In the genomic region with DNA sequence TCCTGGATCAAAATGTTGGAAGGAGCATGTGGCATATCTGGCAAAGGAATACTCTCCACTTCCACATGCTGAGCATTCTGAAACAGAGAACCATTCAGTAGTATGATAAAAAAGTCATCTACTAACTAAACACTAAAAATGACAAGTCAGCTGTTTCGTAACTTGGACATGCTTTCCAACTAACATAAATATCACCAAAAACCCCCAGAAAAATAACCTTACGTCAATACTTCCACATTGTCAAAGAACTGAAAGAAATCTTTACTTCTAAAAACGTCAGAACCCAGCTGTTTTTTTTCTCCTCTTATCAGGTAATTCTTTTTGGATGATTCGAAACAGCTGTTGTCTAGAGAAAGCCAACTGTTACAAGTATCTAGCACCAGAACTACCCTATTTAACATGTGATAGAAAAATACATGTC, we compare ENCODE assay signal across 28 cellular contexts. TPM values are rescaled to one million over a fixed set of nuclear protein-coding genes. Genes with fewer than 3 reads are reported as not detected.
DNase-seq lines count a peak whose midpoint lies in the region; ATAC-seq and TF ChIP-seq lines count a peak whose summit lies in the region.
"Had no signal": no experiment of that assay in that cellular context is flagged by ENCODE, and none has a peak within 500 bp of the region (broad histone marks: within the 10 kb centered on the region; RNA-seq: fewer than 3 reads in every experiment).

No MANE protein-coding gene starts in this region.

- peaks cover 15% of the 10 kb centered on the region for H3K36me3 Mint-ChIP-seq in activated naive CD8-positive, alpha-beta T cell
- peaks cover 39% of the 10 kb centered on the region for H3K36me3 Mint-ChIP-seq in activated naive CD8-positive, alpha-beta T cell treated with anti-CD3 and anti-CD28 coated beads for 36 hours
- H3K36me3 Mint-ChIP-seq in stimulated activated memory B cell treated with anti-CD40 and anti-IgM and Interleukin-4, amounts not matched to agents 10 μg/mL and 1 μg/mL and 100 μg/mL, for 72 hours, result peaks cover 67% of the 10 kb centered on the region

- no peaks in the 10 kb centered on the region for H3K27me3 Mint-ChIP-seq in activated naive CD8-positive, alpha-beta T cell
- no peaks in the 10 kb centered on the region for H3K27me3 Mint-ChIP-seq in activated naive CD8-positive, alpha-beta T cell treated with anti-CD3 and anti-CD28 coated beads for 36 hours
- no peaks in the 10 kb centered on the region for H3K27me3 Mint-ChIP-seq in stimulated activated memory B cell treated with anti-CD40 and anti-IgM and Interleukin-4, amounts not matched to agents 10 μg/mL and 1 μg/mL and 100 μg/mL, for 72 hours
- H3K27me3 Mint-ChIP-seq: naive thymus-derived CD8-positive, alpha-beta T cell had no signal

- TF ChIP-seq CTCF in fibroblast of pulmonary artery (IDR thresholded peaks at IDR 0.05; ENCODE audit: low read length, missing control alignments), result no peak
- no peak for TF ChIP-seq CTCF in BE2C (IDR thresholded peaks at IDR 0.05; ENCODE audit: low read depth, low read length)

- DNase-seq in activated naive CD8-positive, alpha-beta T cell treated with anti-CD3 and anti-CD28 coated beads for 36 hours, result no peak
- DNase-seq in SJCRH30, result peak in 1 of 2 experiments; percentile 8
- peak; percentile 93 for DNase-seq in fibroblast of pulmonary artery (ENCODE audit: low read depth)
- DNase-seq in NCI-H774 (lab: John Stamatoyannopoulos, UW), result no peak
- no peak for DNase-seq in BE2C
- no peak for DNase-seq in NCI-H2171 (lab: John Stamatoyannopoulos, UW)
- DNase-seq: activated CD8-positive, alpha-beta memory T cell treated with anti-CD3 and anti-CD28 coated beads for 24 hours; amygdala; caudate nucleus; DMS153; dorsolateral prefrontal cortex; GOT3; kidney; mesendoderm; naive thymus-derived CD8-positive, alpha-beta T cell; NCI-H1105 treated with DMSO at 0.1 percent for 48 hours; NCI-H2081; NCI-H510A; testis had no signal

- H3K4me1 Mint-ChIP-seq in activated naive CD8-positive, alpha-beta T cell (ENCODE audit: low read depth), result peaks cover 5% of the 10 kb centered on the region
- peaks cover 8% of the 10 kb centered on the region for H3K4me1 Mint-ChIP-seq in activated naive CD8-positive, alpha-beta T cell treated with anti-CD3 and anti-CD28 coated beads for 36 hours
- H3K4me1 Mint-ChIP-seq in stimulated activated memory B cell treated with anti-CD40 and anti-IgM and Interleukin-4, amounts not matched to agents 10 μg/mL and 1 μg/mL and 100 μg/mL, for 72 hours, result peaks cover 15% of the 10 kb centered on the region

- peak; percentile 51 for ATAC-seq in stimulated activated memory B cell treated with anti-CD40 and anti-IgM and Interleukin-4, amounts not matched to agents 10 μg/mL and 1 μg/mL and 100 μg/mL, for 72 hours
- ATAC-seq: gastroesophageal sphincter; naive thymus-derived CD8-positive, alpha-beta T cell; sciatic nerve had no signal

- H3K27ac Mint-ChIP-seq in activated naive CD8-positive, alpha-beta T cell, result peak overlapping the region; percentile 76
- no peak overlapping the region for H3K27ac Mint-ChIP-seq in activated naive CD8-positive, alpha-beta T cell treated with anti-CD3 and anti-CD28 coated beads for 36 hours
- peak overlapping the region; percentile 77 for H3K27ac Mint-ChIP-seq in stimulated activated memory B cell treated with anti-CD40 and anti-IgM and Interleukin-4, amounts not matched to agents 10 μg/mL and 1 μg/mL and 100 μg/mL, for 72 hours

- H3K4me1 ChIP-seq in SJCRH30 (no peaks in the 10 kb centered on the region), BE2C (no peaks in the 10 kb centered on the region)
- H3K4me1 ChIP-seq: testis, vagina had no signal

- H3K4me3 ChIP-seq in SJCRH30 (no peak overlapping the region), fibroblast of pulmonary artery (replicated peaks; ENCODE audit: low read depth, low read length) (no peak overlapping the region), BE2C (ENCODE audit: low read depth, low read length) (no peak overlapping the region)
- H3K4me3 ChIP-seq: dorsolateral prefrontal cortex, gastroesophageal sphincter, testis, vagina had no signal

- no peaks in the 10 kb centered on the region for H3K27me3 ChIP-seq in SJCRH30
- H3K27me3 ChIP-seq in BE2C, result no peaks in the 10 kb centered on the region
- H3K27me3 ChIP-seq: dorsolateral prefrontal cortex, gastroesophageal sphincter, testis, vagina had no signal

- peak overlapping the region; percentile 30 for H3K27ac ChIP-seq in SJCRH30
- H3K27ac ChIP-seq: dorsolateral prefrontal cortex, gastroesophageal sphincter, testis, vagina had no signal

- H3K36me3 ChIP-seq in SJCRH30, result peaks cover 88% of the 10 kb centered on the region
- H3K36me3 ChIP-seq in BE2C, result peaks cover 96% of the 10 kb centered on the region

- H3K9me3 ChIP-seq in SJCRH30 (replicated peaks) (no peaks in the 10 kb centered on the region), BE2C (no peaks in the 10 kb centered on the region)
- H3K9me3 ChIP-seq: gastroesophageal sphincter, testis, vagina had no signal

- no peak overlapping the region for H3K4me3 Mint-ChIP-seq in activated naive CD8-positive, alpha-beta T cell
- no peak overlapping the region for H3K4me3 Mint-ChIP-seq in activated naive CD8-positive, alpha-beta T cell treated with anti-CD3 and anti-CD28 coated beads for 36 hours
- H3K4me3 Mint-ChIP-seq in stimulated activated memory B cell treated with anti-CD40 and anti-IgM and Interleukin-4, amounts not matched to agents 10 μg/mL and 1 μg/mL and 100 μg/mL, for 72 hours, result no peak overlapping the region
- H3K4me3 Mint-ChIP-seq: naive thymus-derived CD8-positive, alpha-beta T cell had no signal

- no peaks in the 10 kb centered on the region for H3K9me3 Mint-ChIP-seq in activated naive CD8-positive, alpha-beta T cell (ENCODE audit: low read depth)
- no peaks in the 10 kb centered on the region for H3K9me3 Mint-ChIP-seq in activated naive CD8-positive, alpha-beta T cell treated with anti-CD3 and anti-CD28 coated beads for 36 hours
- no peaks in the 10 kb centered on the region for H3K9me3 Mint-ChIP-seq in stimulated activated memory B cell treated with anti-CD40 and anti-IgM and Interleukin-4, amounts not matched to agents 10 μg/mL and 1 μg/mL and 100 μg/mL, for 72 hours
- H3K9me3 Mint-ChIP-seq: naive thymus-derived CD8-positive, alpha-beta T cell had no signal

RNA-seq across cellular contexts. Expression of a gene that starts 8.2 kb away (rescaled TPM):
- 100 to 1,000 TPM; 160 to 175 TPM for total RNA-seq in activated naive CD8-positive, alpha-beta T cell treated with anti-CD3 and anti-CD28 coated beads for 36 hours
- total RNA-seq in SJCRH30 (2014; rRNA removed; shearing (Covaris generic)), result 50.6 and 65.1 TPM in 2 replicates
- 117 TPM for polyA plus RNA-seq in BE2C (2012; ENCODE audit: insufficient read depth, insufficient read length, low read depth)

RNA-seq across cellular contexts. Expression of a gene that starts 8.4 kb away (rescaled TPM):
- total RNA-seq in activated naive CD8-positive, alpha-beta T cell treated with anti-CD3 and anti-CD28 coated beads for 36 hours, result 1 to 10 TPM; 2.7 to 2.8 TPM
- 1.2 and 1.8 TPM in 2 replicates for total RNA-seq in SJCRH30 (2014; rRNA removed; shearing (Covaris generic))
- 7.1 TPM for polyA plus RNA-seq in BE2C (2012; ENCODE audit: insufficient read depth, insufficient read length, low read depth)

RNA-seq across cellular contexts. Expression of a gene that starts 18.9 kb away (rescaled TPM):
- not detected for total RNA-seq in activated naive CD8-positive, alpha-beta T cell treated with anti-CD3 and anti-CD28 coated beads for 36 hours
- total RNA-seq in SJCRH30 (2014; rRNA removed; shearing (Covaris generic)), result not detected in 2 replicates
- polyA plus RNA-seq in BE2C (2012; ENCODE audit: insufficient read depth, insufficient read length, low read depth), result not detected
- total RNA-seq: dorsolateral prefrontal cortex; HT1080; LHCN-M2; naive thymus-derived CD8-positive, alpha-beta T cell; osteocyte; RPMI7951; vagina had no signal

RNA-seq across cellular contexts. Expression of a gene that starts 48.3 kb away (rescaled TPM):
- not detected for total RNA-seq in activated naive CD8-positive, alpha-beta T cell treated with anti-CD3 and anti-CD28 coated beads for 36 hours
- total RNA-seq in SJCRH30 (2014; rRNA removed; shearing (Covaris generic)), result not detected in 2 replicates
- 0.17 TPM for polyA plus RNA-seq in BE2C (2012; ENCODE audit: insufficient read depth, insufficient read length, low read depth)
- total RNA-seq: HT1080; LHCN-M2; naive thymus-derived CD8-positive, alpha-beta T cell; osteocyte; RPMI7951 had no signal
- polyA plus RNA-seq: naive thymus-derived CD8-positive, alpha-beta T cell had no signal
